ENCODE assay signal across 28 cellular contexts in genomic region chr2:185736210-185736609, GRCh38. TPM values are rescaled to one million over a fixed set of nuclear protein-coding genes. Genes with fewer than 3 reads are reported as not detected.
"Had no signal": no experiment of that assay in that cellular context is flagged by ENCODE, and none has a peak within 500 bp of the region (broad histone marks: within the 10 kb centered on the region; RNA-seq: fewer than 3 reads in every experiment).

No MANE protein-coding gene starts in this region.

- H3K4me3 ChIP-seq: adrenal gland, body of pancreas, breast epithelium, Peyer's patch, SJSA1 had no signal

- ATAC-seq: activated CD4-positive, alpha-beta T cell treated with anti-CD3 and anti-CD28 coated beads for 36 hours; activated CD4-positive, CD25-positive, alpha-beta regulatory T cell treated with anti-CD3 and anti-CD28 coated beads, Interleukin-2, amount 50 U/mL, for 24 hours; activated CD8-positive, alpha-beta T cell treated with anti-CD3 and anti-CD28 coated beads, Interleukin-2, amount 10 ng/mL, durations not matched to agents 7 days and 5 days; activated naive CD4-positive, alpha-beta T cell treated with anti-CD3 and anti-CD28 coated beads, Interleukin-2, amount 50 U/mL, for 72 hours; body of pancreas; PC-3; WTC11 had no signal

- H3K36me3 ChIP-seq: adrenal gland, breast epithelium, Peyer's patch, SJSA1 had no signal

- H3K9ac ChIP-seq: SK-N-SH had no signal

- DNase-seq: activated CD4-positive, alpha-beta T cell treated with anti-CD3 and anti-CD28 coated beads for 36 hours; activated CD4-positive, alpha-beta T cell treated with anti-CD3 and anti-CD28 coated beads, Interleukin-2, amount 10 ng/mL, durations not matched to agents 7 days and 5 days; activated CD4-positive, alpha-beta T cell treated with anti-CD3 and anti-CD28 coated beads, Interleukin-2, amount 50 U/mL, for 48 hours; activated CD8-positive, alpha-beta T cell treated with anti-CD3 and anti-CD28 coated beads, Interleukin-2, amount 10 ng/mL, durations not matched to agents 7 days and 5 days; activated gamma-delta T cell treated with Interleukin-2 at 50 U/mL for 16 hours; activated naive CD4-positive, alpha-beta T cell treated with anti-CD3 and anti-CD28 coated beads for 36 hours; activated T-cell treated with anti-CD3 and anti-CD28 coated beads, Interleukin-2, amount 50 U/mL, for 24 hours; adrenal gland; body of pancreas; cerebellar nuclear complex; NCI-H1048; NCI-H1105 treated with DMSO at 0.1 percent for 48 hours; NCI-H1436; NCI-H1694; NCI-H1930; NCI-H345; NCI-H524 treated with DMSO at 0.1 percent for 48 hours; PC-3; Peyer's patch; RPMI8226; SHP77 treated with DMSO at 0.1 percent for 48 hours; SK-N-SH had no signal

- H3K9me3 ChIP-seq: adrenal gland, body of pancreas, Peyer's patch, SJSA1, SK-N-SH had no signal

- H3K27me3 ChIP-seq: adrenal gland, body of pancreas, Peyer's patch, SJSA1 had no signal

- H3K27ac ChIP-seq: adrenal gland, body of pancreas, breast epithelium, Peyer's patch, SJSA1 had no signal

- FAIRE-seq: astrocyte had no signal

- H3K4me1 ChIP-seq: adrenal gland, breast epithelium, Peyer's patch, SJSA1 had no signal

- H3K4me2 ChIP-seq: SK-N-SH had no signal

RNA-seq across cellular contexts. Expression of gene FSIP2, which starts 2.4 kb away (rescaled TPM):
- total RNA-seq: SJSA1 had no signal
- polyA plus RNA-seq: SK-N-SH had no signal
